31 cellular contexts compared by ENCODE assay signal in genomic region chr2:142294225-142294624, GRCh38.
DNase-seq lines count a peak whose midpoint lies in the region; ATAC-seq, FAIRE-seq and TF ChIP-seq lines count a peak whose summit lies in the region.
"Had no signal": no experiment of that assay in that cellular context is flagged by ENCODE, and none has a peak within 500 bp of the region (broad histone marks: within the 10 kb centered on the region; RNA-seq: fewer than 3 reads in every experiment).

No MANE protein-coding gene starts in this region.

- ATAC-seq in SK-N-SH treated with all-trans-retinoic acid at 6 μM for 48 hours, result no peak
- ATAC-seq in pancreas, result no peak
- no peak for ATAC-seq in GM21390 (IDR thresholded peaks at IDR 0.05; ENCODE audit: unreplicated experiment)
- ATAC-seq: A549; CD8-positive, alpha-beta T cell had no signal

- peak; percentile 16 for DNase-seq in SK-N-SH
- DNase-seq in pancreas, result no peak
- DNase-seq: 8988T; ACHN; AML-193; BE2C; C1 segment of cervical spinal cord; Caco-2; Calu3; CD4-positive, alpha-beta memory T cell; CD4-positive, alpha-beta T cell; CD4-positive, CD25-positive, alpha-beta regulatory T cell; CD8-positive, alpha-beta memory T cell; CD8-positive, alpha-beta T cell; COR-L47; DMS 273 treated with DMSO at 0.1 percent for 48 hours; DMS153; DMS53; DMS79; DMS79 treated with DMSO at 0.1 percent for 48 hours; DND-41; EL had no signal

- TF ChIP-seq EP300 in SK-N-SH (IDR thresholded peaks at IDR 0.05; ENCODE audit: borderline replicate concordance in 1 of 2, low read depth in 1 of 2, low read length in 1 of 2), result peak in 1 of 2 experiments; percentile 74; a peak in 2 of 4 replicates

- H2AFZ ChIP-seq in SK-N-SH (ENCODE audit: low read depth), result no peak overlapping the region

- H3K27ac ChIP-seq in SK-N-SH (ENCODE audit: low read depth in 2 of 2, low read length in 1 of 2) (peak overlapping the region in 1 of 2 experiments; percentile 82; a peak in 2 of 4 replicates), pancreas (no peak overlapping the region)
- H3K27ac ChIP-seq: 22Rv1; A549; BLaER1; BLaER1 treated with 17β-estradiol and CSF1 and Interleukin-3, amounts not matched to agents 10 nM and 100 nM; C4-2B had no signal

- H3K36me3 ChIP-seq in SK-N-SH (replicated peaks in 1 of 2; ENCODE audit: control insufficient read depth in 1 of 2, insufficient read depth in 2 of 2, low read length in 1 of 2) (no peaks in the 10 kb centered on the region), pancreas (no peaks in the 10 kb centered on the region)
- H3K36me3 ChIP-seq: BE2C; BLaER1; BLaER1 treated with 17β-estradiol and CSF1 and Interleukin-3, amounts not matched to agents 10 nM and 100 nM had no signal

- POLR2A ChIA-PET in SK-N-SH (lab: Yijun Ruan, JAX), result no interaction called here

- no peaks in the 10 kb centered on the region for H3K9me2 ChIP-seq in SK-N-SH

- peak; percentile 47 for FAIRE-seq in pancreas (lab: Jason Lieb, UNC)
- FAIRE-seq: A204.1, A549, D721Med had no signal

- H3K4me1 ChIP-seq in SK-N-SH (ENCODE audit: control insufficient read depth in 1 of 2, insufficient read depth in 2 of 2, low read depth in 1 of 2, low read length in 1 of 2) (peaks cover 0 to 6% of the 10 kb centered on the region in 2 experiments; a peak in 2 of 4 replicates), pancreas (no peaks in the 10 kb centered on the region)
- H3K4me1 ChIP-seq: A549; BE2C; BLaER1; BLaER1 treated with 17β-estradiol and CSF1 and Interleukin-3, amounts not matched to agents 10 nM and 100 nM; Caco-2 had no signal

- intact Hi-C loops in pancreas (cut with DNase I), result no loop called here

- H3K9me3 ChIP-seq in SK-N-SH, result no peaks in the 10 kb centered on the region
- H3K9me3 ChIP-seq in pancreas, result no peaks in the 10 kb centered on the region
- H3K9me3 ChIP-seq: A549; BE2C; BLaER1; BLaER1 treated with 17β-estradiol and CSF1 and Interleukin-3, amounts not matched to agents 10 nM and 100 nM had no signal

- CTCF ChIA-PET in SK-N-SH (lab: Yijun Ruan, JAX), result no interaction called here

- 34% methylated on average over 2 of the region's 2 CpGs for WGBS in SK-N-SH (ENCODE audit: low lambda C conversion rate)
- 58 to 59% methylated on average over 2 of the region's 2 CpGs for WGBS in pancreas, 2 donors

- TF ChIP-seq CTCF in SK-N-SH (IDR thresholded peaks at IDR 0.05) (no peak), pancreas (IDR thresholded peaks at IDR 0.05) (no peak)

- peak; percentile 19; the same call in 1 of the 2 replicates for TF ChIP-seq RAD21 in SK-N-SH (IDR thresholded peaks at IDR 0.05; ENCODE audit: low read length)

- no peaks in the 10 kb centered on the region for H4K20me1 ChIP-seq in SK-N-SH (ENCODE audit: insufficient read depth)
- H4K20me1 ChIP-seq: BLaER1; BLaER1 treated with 17β-estradiol and CSF1 and Interleukin-3, amounts not matched to agents 10 nM and 100 nM had no signal

- no peaks in the 10 kb centered on the region for H3F3A ChIP-seq in SK-N-SH (replicated peaks; ENCODE audit: insufficient read depth)

- H3K27me3 ChIP-seq in SK-N-SH (ENCODE audit: insufficient read depth) (no peaks in the 10 kb centered on the region), pancreas (no peaks in the 10 kb centered on the region)
- H3K27me3 ChIP-seq: BE2C; BLaER1; BLaER1 treated with 17β-estradiol and CSF1 and Interleukin-3, amounts not matched to agents 10 nM and 100 nM had no signal

- no peak overlapping the region for H3K4me2 ChIP-seq in SK-N-SH
- H3K4me2 ChIP-seq: A549; BLaER1; BLaER1 treated with 17β-estradiol and CSF1 and Interleukin-3, amounts not matched to agents 10 nM and 100 nM had no signal

- no peak overlapping the region for H3K4me3 ChIP-seq in SK-N-SH (ENCODE audit: low read depth in 2 of 2, low read length in 1 of 2)
- no peak overlapping the region for H3K4me3 ChIP-seq in pancreas
- H3K4me3 ChIP-seq: A549; BLaER1; BLaER1 treated with 17β-estradiol and CSF1 and Interleukin-3, amounts not matched to agents 10 nM and 100 nM had no signal

- no peaks in the 10 kb centered on the region for H3K79me2 ChIP-seq in SK-N-SH (ENCODE audit: insufficient read depth)

- H3K9ac ChIP-seq in SK-N-SH, result no peak overlapping the region
- H3K9ac ChIP-seq: BLaER1; BLaER1 treated with 17β-estradiol and CSF1 and Interleukin-3, amounts not matched to agents 10 nM and 100 nM had no signal

TF ChIP-seq in SK-N-SH, 30 proteins besides CTCF, POLR2A, EP300 and RAD21:
- TF ChIP-seq CHD2 (IDR thresholded peaks at IDR 0.05; ENCODE audit: low read length, partially characterized antibody), result peak; percentile 22
- TF ChIP-seq NRF1 (IDR thresholded peaks at IDR 0.05; ENCODE audit: low read depth, low read length), result no peak
- peak; percentile 63; the same call in 1 of the 2 replicates for TF ChIP-seq RCOR1 (IDR thresholded peaks at IDR 0.05; ENCODE audit: low read length)
- peak; percentile 63 for TF ChIP-seq GATA2 (CRISPR knock-in tag; IDR thresholded peaks at IDR 0.05)
- no peak for TF ChIP-seq JUND (IDR thresholded peaks at IDR 0.05)
TF ChIP-seq in SK-N-SH: peak in this region for 3.

TF ChIP-seq in SK-N-SH treated with all-trans-retinoic acid at 6 μM for 48 hours, 23 proteins besides CTCF, POLR2A, EP300 and RAD21 (continues in another document):
- TF ChIP-seq ZFP3 (CRISPR knock-in tag; IDR thresholded peaks at IDR 0.05) (no peak), CREB5 (CRISPR knock-in tag; IDR thresholded peaks at IDR 0.05; ENCODE audit: low read depth) (no peak), TSHZ2 (CRISPR knock-in tag; IDR thresholded peaks at IDR 0.05) (no peak), PPARA (CRISPR knock-in tag; IDR thresholded peaks at IDR 0.05; ENCODE audit: borderline replicate concordance) (no peak), ESRRG (CRISPR knock-in tag; IDR thresholded peaks at IDR 0.05) (no peak), ZNF70 (CRISPR knock-in tag; IDR thresholded peaks at IDR 0.05) (no peak), SNAI2 (CRISPR knock-in tag; IDR thresholded peaks at IDR 0.05) (no peak), TCF4 (CRISPR knock-in tag; IDR thresholded peaks at IDR 0.05; ENCODE audit: borderline replicate concordance) (no peak), ZFP30 (CRISPR knock-in tag; IDR thresholded peaks at IDR 0.05) (no peak), ZNF565 (CRISPR knock-in tag; conservative IDR thresholded peaks at IDR 0.05; ENCODE audit: low read depth) (no peak), ARNTL (CRISPR knock-in tag; IDR thresholded peaks at IDR 0.05; ENCODE audit: borderline replicate concordance, low read depth) (no peak), ZC3H10 (CRISPR knock-in tag; IDR thresholded peaks at IDR 0.05) (no peak), ZNF8 (CRISPR knock-in tag; IDR thresholded peaks at IDR 0.05) (no peak), ISL1 (CRISPR knock-in tag; IDR thresholded peaks at IDR 0.05) (no peak), CSRNP3 (CRISPR knock-in tag; IDR thresholded peaks at IDR 0.05) (no peak), GLIS3 (CRISPR knock-in tag; IDR thresholded peaks at IDR 0.05) (no peak), RARB (CRISPR knock-in tag; IDR thresholded peaks at IDR 0.05) (no peak), TOX (CRISPR knock-in tag; IDR thresholded peaks at IDR 0.05; ENCODE audit: borderline replicate concordance) (no peak)
